22 cellular contexts compared by ENCODE assay signal in the genomic region with DNA sequence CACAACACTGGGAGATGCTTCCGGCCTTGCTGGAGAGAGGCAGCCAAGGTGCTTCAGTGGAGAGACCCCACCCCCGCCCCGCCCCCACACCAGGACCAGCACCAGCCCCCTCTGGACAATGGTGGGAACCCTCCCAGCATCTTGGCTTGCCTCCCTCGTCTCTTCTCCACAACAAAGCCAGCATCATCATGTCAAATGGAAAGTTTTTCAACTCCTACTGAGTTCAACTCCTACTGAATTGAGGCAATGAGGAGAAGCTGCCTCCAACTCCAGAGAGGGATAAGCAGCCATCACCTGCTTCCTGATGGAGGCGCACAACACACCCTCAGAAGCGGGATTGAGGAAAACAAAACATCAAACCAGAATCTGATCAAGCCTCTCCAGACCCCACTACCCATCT. TPM values are rescaled to one million over a fixed set of nuclear protein-coding genes. Genes with fewer than 3 reads are reported as not detected.
A peak's percentile ranks its signal among the peaks of the same experiment; 100 is the strongest.
DNase-seq lines count a peak whose midpoint lies in the region; ATAC-seq, FAIRE-seq and TF ChIP-seq lines count a peak whose summit lies in the region.
"Had no signal": no experiment of that assay in that cellular context is flagged by ENCODE, and none has a peak within 500 bp of the region (broad histone marks: within the 10 kb centered on the region; RNA-seq: fewer than 3 reads in every experiment).

No MANE protein-coding gene starts in this region.

- TF ChIP-seq CTCF in CD14-positive monocyte (IDR thresholded peaks at IDR 0.05) (no peak), GM23338 (conservative IDR thresholded peaks at IDR 0.05; ENCODE audit: low read depth in 2 of 2) (peak in 1 of 2 experiments; percentile 39; a peak in 2 of 4 replicates), kidney (IDR thresholded peaks at IDR 0.05; ENCODE audit: borderline replicate concordance, extremely low read depth, insufficient read depth) (no peak)

- H3K4me2 ChIP-seq in GM23338 = peak overlapping the region; percentile 67; the same call in 1 of the 2 replicates
- H3K4me2 ChIP-seq: PC-9 had no signal

- H3K4me3 ChIP-seq in GM23338 = no peak overlapping the region
- no peak overlapping the region for H3K4me3 ChIP-seq in kidney (ENCODE audit: low read length in 2 of 2)
- H3K4me3 ChIP-seq: PC-9, SJCRH30, tibial artery had no signal

- H4K20me1 ChIP-seq in GM23338 (replicated peaks; ENCODE audit: insufficient read depth) = peaks cover 39% of the 10 kb centered on the region

- H3K4me1 Mint-ChIP-seq in CD14-positive monocyte (peaks cover 85% of the 10 kb centered on the region), GM23338 (peaks cover 42% of the 10 kb centered on the region)
- peaks cover 71% of the 10 kb centered on the region for H3K4me1 Mint-ChIP-seq in activated T-helper 1 cell treated with anti-CD3 and anti-CD28 coated beads, Interleukin-12 subunit alpha, Interleukin-12 subunit beta, Interleukin-2, Interleukin-4 antibody, amounts not matched to agents 30 ng/mL and 10 ng/mL and 1 ng/mL, durations not matched to agents 14 hours and 24 hours and 36 hours (ENCODE audit: low read depth)

- intact Hi-C loops in CD14-positive monocyte (cut with micrococcal nuclease) = loop anchor here in 1 of 2 donors (5.0 kb wide), 1 partner anchor 78 kb away; no protein-coding TSS in a partner anchor
- intact Hi-C loops in activated T-helper 1 cell treated with anti-CD3 and anti-CD28 coated beads, Interleukin-12 subunit alpha, Interleukin-12 subunit beta, Interleukin-2, Interleukin-4 antibody, amounts not matched to agents 30 ng/mL and 10 ng/mL and 1 ng/mL, durations not matched to agents 14 hours and 24 hours and 36 hours (cut with micrococcal nuclease) = loop anchor here (5.0 kb wide), 1 partner anchor 78 kb away; no protein-coding TSS in a partner anchor
- intact Hi-C loops in kidney (cut with DNase I) = no loop called here

- H2AFZ ChIP-seq in GM23338 = no peak overlapping the region
- H2AFZ ChIP-seq: PC-9 had no signal

- H3F3A ChIP-seq in GM23338 (replicated peaks; ENCODE audit: low read depth) = peaks cover 5% of the 10 kb centered on the region; the same call in 1 of the 2 replicates

- H3K9me2 ChIP-seq in GM23338 (ENCODE audit: insufficient read depth) = no peaks in the 10 kb centered on the region

- no peak for DNase-seq in CD14-positive monocyte (ENCODE audit: low spot score)
- peak; percentile 37 for DNase-seq in GM23338 (ENCODE audit: low spot score)
- no peak for DNase-seq in activated T-helper 1 cell treated with anti-CD3 and anti-CD28 coated beads, Interleukin-12 subunit alpha, Interleukin-12 subunit beta, Interleukin-2, Interleukin-4 antibody, amounts not matched to agents 30 ng/mL and 10 ng/mL and 1 ng/mL, durations not matched to agents 14 hours and 24 hours and 36 hours (ENCODE audit: low spot score)
- DNase-seq in kidney = peak; percentile 10
- no peak for DNase-seq in CD1c-positive myeloid dendritic cell (ENCODE audit: extremely low spot score)
- no peak for DNase-seq in NCI-H2081 treated with DMSO at 0.1 percent for 48 hours (lab: John Stamatoyannopoulos, UW)
- DNase-seq: activated B cell treated with CpG ODN at 0.5 μM for 24 hours; brain microvascular endothelial cell; Calu3; kidney glomerular epithelial cell; NCI-H1436 treated with DMSO at 0.1 percent for 48 hours; NCI-H82; PC-9; SJCRH30; stimulated activated CD4-positive, alpha-beta T cell treated with anti-CD3 and anti-CD28 coated beads, Interleukin-1b, Interleukin-23, amount 100 ng/mL, for 48 hours; stimulated activated naive CD8-positive, alpha-beta T cell treated with anti-CD3 and anti-CD28 coated beads, Interleukin-15, Interleukin-2, amounts not matched to agents 100 U/mL and 50 U/mL, for 24 hours; tibial artery had no signal

- ATAC-seq in GM23338 (peak; percentile 78), GM21381 (IDR thresholded peaks at IDR 0.05; ENCODE audit: unreplicated experiment) (no peak)
- ATAC-seq: naive thymus-derived CD8-positive, alpha-beta T cell; stimulated activated naive CD8-positive, alpha-beta T cell treated with anti-CD3 and anti-CD28 coated beads, Interleukin-15, Interleukin-2, amounts not matched to agents 100 U/mL and 50 U/mL, for 24 hours had no signal

- H3K36me3 Mint-ChIP-seq in CD14-positive monocyte (peaks cover 88 to 92% of the 10 kb centered on the region in 2 donors), GM23338 (ENCODE audit: low read depth) (peaks cover 81% of the 10 kb centered on the region)
- peaks cover 69% of the 10 kb centered on the region for H3K36me3 Mint-ChIP-seq in activated T-helper 1 cell treated with anti-CD3 and anti-CD28 coated beads, Interleukin-12 subunit alpha, Interleukin-12 subunit beta, Interleukin-2, Interleukin-4 antibody, amounts not matched to agents 30 ng/mL and 10 ng/mL and 1 ng/mL, durations not matched to agents 14 hours and 24 hours and 36 hours (ENCODE audit: low read depth)

- no peak overlapping the region for H3K9ac ChIP-seq in kidney (ENCODE audit: low read length in 2 of 2)

- H3K27me3 ChIP-seq in GM23338 (ENCODE audit: insufficient read depth) = no peaks in the 10 kb centered on the region
- H3K27me3 ChIP-seq: brain microvascular endothelial cell, SJCRH30, tibial artery had no signal

- H3K4me1 ChIP-seq in GM23338 (ENCODE audit: insufficient read depth) = peaks cover 18% of the 10 kb centered on the region
- H3K4me1 ChIP-seq in kidney (ENCODE audit: control insufficient read depth in 1 of 2, insufficient read depth in 1 of 2, low read depth in 1 of 2, low read length in 2 of 2) = peaks cover 0 to 4% of the 10 kb centered on the region in 2 donors
- H3K4me1 ChIP-seq: SJCRH30 had no signal

- H3K9me3 Mint-ChIP-seq in CD14-positive monocyte (peaks cover 0 to 3% (median 0%) of the 10 kb centered on the region in 7 donors), GM23338 (no peaks in the 10 kb centered on the region; the same call in 2 of the 3 replicates)
- H3K9me3 Mint-ChIP-seq in activated T-helper 1 cell treated with anti-CD3 and anti-CD28 coated beads, Interleukin-12 subunit alpha, Interleukin-12 subunit beta, Interleukin-2, Interleukin-4 antibody, amounts not matched to agents 30 ng/mL and 10 ng/mL and 1 ng/mL, durations not matched to agents 14 hours and 24 hours and 36 hours = no peaks in the 10 kb centered on the region
- H3K9me3 Mint-ChIP-seq: activated B cell treated with CpG ODN at 0.5 μM for 24 hours; naive thymus-derived CD8-positive, alpha-beta T cell; T-helper 2 cell treated with Interferon-gamma antibody and Interleukin-4, amounts not matched to agents 5 μg/mL and 100 μg/mL, for 36 hours had no signal

- H3K27ac ChIP-seq in GM23338 (ENCODE audit: low read depth) (peak overlapping the region; percentile 86), kidney (ENCODE audit: low read depth in 2 of 2, low read length in 2 of 2) (no peak overlapping the region)
- H3K27ac ChIP-seq: brain microvascular endothelial cell, PC-9, SJCRH30, tibial artery had no signal

- H3K9me3 ChIP-seq in kidney (ENCODE audit: control insufficient read depth in 1 of 2, low read length in 2 of 2) = no peaks in the 10 kb centered on the region
- H3K9me3 ChIP-seq: SJCRH30, tibial artery had no signal

- H3K27me3 Mint-ChIP-seq in CD14-positive monocyte (ENCODE audit: low read depth in 3 of 3) (peaks cover 0 to 5% (median 0%) of the 10 kb centered on the region in 3 donors), GM23338 (ENCODE audit: insufficient read depth, low read depth, poor library complexity) (peaks cover 5% of the 10 kb centered on the region)
- no peaks in the 10 kb centered on the region for H3K27me3 Mint-ChIP-seq in activated T-helper 1 cell treated with anti-CD3 and anti-CD28 coated beads, Interleukin-12 subunit alpha, Interleukin-12 subunit beta, Interleukin-2, Interleukin-4 antibody, amounts not matched to agents 30 ng/mL and 10 ng/mL and 1 ng/mL, durations not matched to agents 14 hours and 24 hours and 36 hours (ENCODE audit: insufficient read depth)
- H3K27me3 Mint-ChIP-seq: activated B cell treated with CpG ODN at 0.5 μM for 24 hours; naive thymus-derived CD8-positive, alpha-beta T cell had no signal

- peaks cover 38% of the 10 kb centered on the region for H3K79me2 ChIP-seq in GM23338 (replicated peaks; ENCODE audit: insufficient read depth)

- no peak overlapping the region for H3K4me3 Mint-ChIP-seq in CD14-positive monocyte
- H3K4me3 Mint-ChIP-seq in GM23338 = peak overlapping the region; percentile 35
- H3K4me3 Mint-ChIP-seq in activated T-helper 1 cell treated with anti-CD3 and anti-CD28 coated beads, Interleukin-12 subunit alpha, Interleukin-12 subunit beta, Interleukin-2, Interleukin-4 antibody, amounts not matched to agents 30 ng/mL and 10 ng/mL and 1 ng/mL, durations not matched to agents 14 hours and 24 hours and 36 hours = no peak overlapping the region
- H3K4me3 Mint-ChIP-seq: activated B cell treated with CpG ODN at 0.5 μM for 24 hours; T-helper 2 cell treated with Interferon-gamma antibody and Interleukin-4, amounts not matched to agents 5 μg/mL and 100 μg/mL, for 36 hours had no signal

- FAIRE-seq in kidney (lab: Jason Lieb, UNC) = no peak
- FAIRE-seq: colon, GM18507 had no signal

- H3K36me3 ChIP-seq in GM23338 (ENCODE audit: insufficient read depth) = peaks cover 17% of the 10 kb centered on the region; the same call in 1 of the 2 replicates
- peaks cover 41 to 70% of the 10 kb centered on the region in 2 donors for H3K36me3 ChIP-seq in kidney (ENCODE audit: control insufficient read depth in 1 of 2, insufficient read depth in 2 of 2, low read length in 2 of 2)

- H3K27ac Mint-ChIP-seq in CD14-positive monocyte (peak overlapping the region in 4 of 7 donors; percentile 10 to 100 (median 68)), GM23338 (peak overlapping the region; percentile 62; the same call in 1 of the 2 replicates)
- H3K27ac Mint-ChIP-seq in activated T-helper 1 cell treated with anti-CD3 and anti-CD28 coated beads, Interleukin-12 subunit alpha, Interleukin-12 subunit beta, Interleukin-2, Interleukin-4 antibody, amounts not matched to agents 30 ng/mL and 10 ng/mL and 1 ng/mL, durations not matched to agents 14 hours and 24 hours and 36 hours = peak overlapping the region; percentile 75

RNA-seq across cellular contexts. Expression of gene DEDD2, which starts 12.8 kb away (rescaled TPM):
- 100 to 1,000 TPM; 125 to 133 TPM for polyA plus RNA-seq in CD14-positive monocyte
- 59.4 and 63.0 TPM in 2 replicates for total RNA-seq in GM23338 (2014; rRNA removed; shearing (Covaris generic))
- 23.4 and 25.6 TPM in 2 replicates for polyA plus RNA-seq in GM23338 (2016; fragmentation: Nextera tagmentation; extraction: Ambion mirVana)
- 36.9 and 37.9 TPM in 2 replicates for total RNA-seq in activated T-helper 1 cell treated with anti-CD3 and anti-CD28 coated beads, Interleukin-12 subunit alpha, Interleukin-12 subunit beta, Interleukin-2, Interleukin-4 antibody, amounts not matched to agents 30 ng/mL and 10 ng/mL and 1 ng/mL, durations not matched to agents 14 hours and 24 hours and 36 hours
- total RNA-seq in kidney = 26.1 TPM
- polyA plus RNA-seq in kidney (ENCODE audit: insufficient read depth, low read depth, low replicate concordance) = 36.3 TPM

RNA-seq across cellular contexts. Expression of gene ZNF526, which starts 15.4 kb away (rescaled TPM):
- polyA plus RNA-seq in CD14-positive monocyte (1 to 10 TPM in 1 of 2 donors, under 1 TPM in 1; 0.96 to 1.3 TPM), GM23338 (2016; fragmentation: Nextera tagmentation; extraction: Ambion mirVana) (4.7 and 5.8 TPM in 2 replicates), kidney (ENCODE audit: insufficient read depth, low read depth, low replicate concordance) (2.6 TPM)
- total RNA-seq in GM23338 (2014; rRNA removed; shearing (Covaris generic)) = 12.7 and 13.3 TPM in 2 replicates
- total RNA-seq in activated T-helper 1 cell treated with anti-CD3 and anti-CD28 coated beads, Interleukin-12 subunit alpha, Interleukin-12 subunit beta, Interleukin-2, Interleukin-4 antibody, amounts not matched to agents 30 ng/mL and 10 ng/mL and 1 ng/mL, durations not matched to agents 14 hours and 24 hours and 36 hours = 18.4 and 18.5 TPM in 2 replicates
- total RNA-seq in kidney = 11.6 TPM

RNA-seq across cellular contexts. Expression of gene GSK3A, which starts 37.7 kb away (rescaled TPM):
- polyA plus RNA-seq in CD14-positive monocyte = 10 to 100 TPM; 12.3 to 14.9 TPM
- 40.7 and 47.0 TPM in 2 replicates for total RNA-seq in GM23338 (2014; rRNA removed; shearing (Covaris generic))
- 17.7 and 19.2 TPM in 2 replicates for polyA plus RNA-seq in GM23338 (2016; fragmentation: Nextera tagmentation; extraction: Ambion mirVana)
- 56.6 and 57.2 TPM in 2 replicates for total RNA-seq in activated T-helper 1 cell treated with anti-CD3 and anti-CD28 coated beads, Interleukin-12 subunit alpha, Interleukin-12 subunit beta, Interleukin-2, Interleukin-4 antibody, amounts not matched to agents 30 ng/mL and 10 ng/mL and 1 ng/mL, durations not matched to agents 14 hours and 24 hours and 36 hours
- total RNA-seq in kidney = 39.2 TPM
- polyA plus RNA-seq in kidney (ENCODE audit: insufficient read depth, low read depth, low replicate concordance) = 57.3 TPM

RNA-seq across cellular contexts. Expression of gene ERF, which starts 50.2 kb away (rescaled TPM):
- polyA plus RNA-seq in CD14-positive monocyte (1 to 10 TPM; 2.3 to 3.4 TPM), GM23338 (2016; fragmentation: Nextera tagmentation; extraction: Ambion mirVana) (29.4 and 30.4 TPM in 2 replicates), kidney (ENCODE audit: insufficient read depth, low read depth, low replicate concordance) (31.1 TPM)
- 49.0 and 49.4 TPM in 2 replicates for total RNA-seq in GM23338 (2014; rRNA removed; shearing (Covaris generic))
- total RNA-seq in activated T-helper 1 cell treated with anti-CD3 and anti-CD28 coated beads, Interleukin-12 subunit alpha, Interleukin-12 subunit beta, Interleukin-2, Interleukin-4 antibody, amounts not matched to agents 30 ng/mL and 10 ng/mL and 1 ng/mL, durations not matched to agents 14 hours and 24 hours and 36 hours = 71.9 and 78.4 TPM in 2 replicates
- total RNA-seq in kidney = 61.2 TPM

Comparison
In these comparisons a context has a peak if more than half of its experiments do, and no peak if none do; other contexts are left out.
1. DNase-seq: peak in GM23338 (single experiment) and kidney (single experiment); none in CD14-positive monocyte (single experiment), activated T-helper 1 cell treated with anti-CD3 and anti-CD28 coated beads, Interleukin-12 subunit alpha, Interleukin-12 subunit beta, Interleukin-2, Interleukin-4 antibody, amounts not matched to agents 30 ng/mL and 10 ng/mL and 1 ng/mL, durations not matched to agents 14 hours and 24 hours and 36 hours (single experiment), CD1c-positive myeloid dendritic cell (single experiment) and NCI-H2081 treated with DMSO at 0.1 percent for 48 hours (single experiment).
2. Peak in every context shown above with its lines, with median percentiles within 50 percentile points of each other: H3K27ac Mint-ChIP-seq.